Comparison of ENCODE assay signal across 14 cellular contexts in the genomic region with DNA sequence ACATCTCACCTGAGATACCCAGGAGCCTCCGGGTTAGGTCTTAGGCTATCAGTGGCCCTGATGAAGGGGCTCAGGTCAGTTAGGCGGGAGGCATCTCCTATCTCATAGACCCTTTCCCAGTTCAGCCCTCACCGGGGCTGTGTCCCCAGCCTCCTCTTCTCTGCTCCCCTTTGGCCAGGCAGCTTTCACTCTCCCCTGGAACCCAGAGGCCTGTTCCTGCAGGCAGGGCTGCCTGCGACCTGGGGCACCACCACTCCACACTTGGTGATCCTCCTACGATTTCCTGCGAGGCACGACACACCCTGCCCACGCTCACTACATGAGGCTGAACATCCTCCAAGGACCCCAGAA.
"Had no signal": no experiment of that assay in that cellular context is flagged by ENCODE, and none has a peak within 500 bp of the region (broad histone marks: within the 10 kb centered on the region; RNA-seq: fewer than 3 reads in every experiment).

No MANE protein-coding gene starts in this region.

- H3K36me3 ChIP-seq: colonic mucosa, pancreas had no signal

- H3K9me3 ChIP-seq: colonic mucosa, esophagus squamous epithelium, pancreas had no signal

- H3K4me1 ChIP-seq: colonic mucosa, esophagus squamous epithelium, pancreas had no signal

- DNase-seq: activated CD4-positive, CD25-positive, alpha-beta regulatory T cell treated with anti-CD3 and anti-CD28 coated beads, Interleukin-2, amount 50 U/mL, for 72 hours; activated naive CD4-positive, alpha-beta T cell treated with anti-CD3 and anti-CD28 coated beads, Interleukin-2, amount 50 U/mL, for 16 hours; central memory CD4-positive, alpha-beta T cell; colonic mucosa; esophagus squamous epithelium; hippocampal formation; left ventricle myocardium superior; stimulated activated CD4-positive, alpha-beta T cell treated with anti-CD3 and anti-CD28 coated beads, Interleukin-12 subunit alpha, Interleukin-12 subunit beta, amount 100 ng/mL, for 4 hours; T-cell; T-helper 9 cell had no signal

- H3K4me3 ChIP-seq: colonic mucosa, esophagus squamous epithelium, pancreas had no signal

- ATAC-seq: left ventricle myocardium superior; pancreas; stimulated activated memory B cell treated with anti-CD40 and anti-IgM and Interleukin-4, amounts not matched to agents 10 μg/mL and 1 μg/mL and 100 μg/mL, for 72 hours; T-cell had no signal

- H3K27me3 ChIP-seq: colonic mucosa, esophagus squamous epithelium, pancreas had no signal

- FAIRE-seq: pancreas had no signal

- H3K9me3 Mint-ChIP-seq: activated T-helper 2 cell treated with anti-CD3 and anti-CD28 coated beads, Interferon-gamma antibody, Interleukin-2, Interleukin-4, amounts not matched to agents 10 μg/mL and 5 μg/mL and 100 μg/mL, durations not matched to agents 14 hours and 24 hours and 36 hours; stimulated activated memory B cell treated with anti-CD40 and anti-IgM and Interleukin-4, amounts not matched to agents 10 μg/mL and 1 μg/mL and 100 μg/mL, for 72 hours; T-cell had no signal

- H3K27me3 Mint-ChIP-seq: stimulated activated memory B cell treated with anti-CD40 and anti-IgM and Interleukin-4, amounts not matched to agents 10 μg/mL and 1 μg/mL and 100 μg/mL, for 72 hours; T-cell had no signal

- H3K27ac ChIP-seq: colonic mucosa, esophagus squamous epithelium, pancreas had no signal

- H3K27ac Mint-ChIP-seq: activated T-helper 2 cell treated with anti-CD3 and anti-CD28 coated beads, Interferon-gamma antibody, Interleukin-2, Interleukin-4, amounts not matched to agents 10 μg/mL and 5 μg/mL and 100 μg/mL, durations not matched to agents 14 hours and 24 hours and 36 hours; mesothelial cell of epicardium; stimulated activated memory B cell treated with anti-CD40 and anti-IgM and Interleukin-4, amounts not matched to agents 10 μg/mL and 1 μg/mL and 100 μg/mL, for 72 hours; T-cell had no signal

- H3K4me3 Mint-ChIP-seq: mesothelial cell of epicardium; stimulated activated memory B cell treated with anti-CD40 and anti-IgM and Interleukin-4, amounts not matched to agents 10 μg/mL and 1 μg/mL and 100 μg/mL, for 72 hours; T-cell had no signal

- H3K4me1 Mint-ChIP-seq: mesothelial cell of epicardium, T-cell had no signal
